In the genomic region with DNA sequence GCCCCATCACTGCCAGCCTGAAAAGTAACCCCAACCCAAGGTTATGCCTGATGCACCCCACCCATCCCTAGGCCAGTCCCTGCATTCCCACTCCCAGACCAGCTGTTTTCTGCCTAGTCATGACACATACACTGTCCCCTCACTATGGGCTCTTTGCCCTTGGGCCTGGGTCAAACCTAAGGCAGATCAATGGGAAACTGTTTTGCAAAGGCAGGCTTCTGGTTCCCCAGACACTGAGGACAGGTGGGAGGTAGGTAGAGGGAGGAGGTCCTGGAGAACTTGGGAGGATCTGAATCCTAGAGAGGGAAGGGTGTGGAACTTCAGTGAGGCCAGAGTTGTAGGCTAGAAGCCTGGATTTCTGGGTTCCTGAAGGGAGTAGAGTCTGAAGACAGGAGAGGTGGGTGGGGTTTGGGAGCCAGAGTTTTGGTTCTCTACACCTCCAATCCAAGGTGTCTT, we compare ENCODE assay signal across 9 cellular contexts. TPM values are rescaled to one million over a fixed set of nuclear protein-coding genes. Genes with fewer than 3 reads are reported as not detected.
A peak's percentile ranks its signal among the peaks of the same experiment; 100 is the strongest.
DNase-seq lines count a peak whose midpoint lies in the region; ATAC-seq, FAIRE-seq and TF ChIP-seq lines count a peak whose summit lies in the region.
"Had no signal": no experiment of that assay in that cellular context is flagged by ENCODE, and none has a peak within 500 bp of the region (broad histone marks: within the 10 kb centered on the region; RNA-seq: fewer than 3 reads in every experiment).

No MANE protein-coding gene starts in this region.

- H4K91ac ChIP-seq in H1 (replicated peaks; ENCODE audit: insufficient read length, low read length), result no peak overlapping the region

- H3K14ac ChIP-seq in H1 (ENCODE audit: insufficient read length), result no peak overlapping the region

- H3K9ac ChIP-seq in OCI-LY3 (ENCODE audit: low read length) (peak overlapping the region; percentile 99; the same call in 1 of the 2 replicates), H1 (replicated peaks in 1 of 4; ENCODE audit: extremely low read depth in 1 of 4, low read depth in 3 of 4, low read length in 3 of 4) (no peak overlapping the region; a peak in 2 of 7 replicates), neural progenitor cell (no peak overlapping the region)

- peaks cover 37% of the 10 kb centered on the region for H3K79me2 ChIP-seq in OCI-LY3 (ENCODE audit: low read length)
- peaks cover 0 to 26% of the 10 kb centered on the region in 2 experiments; a peak in 2 of 4 replicates for H3K79me2 ChIP-seq in H1 (ENCODE audit: control insufficient read depth in 1 of 2, insufficient read depth in 2 of 2, low read length in 2 of 2)
- H3K79me2 ChIP-seq in neural progenitor cell (ENCODE audit: low read depth), result peaks cover 36% of the 10 kb centered on the region

- no peak overlapping the region for H4K8ac ChIP-seq in H1 (ENCODE audit: extremely low read depth, insufficient read depth, low read length)

- H3K4me3 ChIP-seq in OCI-LY3 (ENCODE audit: low read length), result peak overlapping the region; percentile 95
- H3K4me3 ChIP-seq in H1 (ENCODE audit: extremely low read depth in 1 of 4, insufficient read depth in 2 of 4, low read depth in 3 of 4, low read length in 4 of 4), result peak overlapping the region; percentile 82 to 98 (median 92)
- peak overlapping the region; percentile 92 for H3K4me3 ChIP-seq in neural progenitor cell

- FAIRE-seq in H1 (lab: Jason Lieb, UNC), result no peak

- peak overlapping the region; percentile 5 for H3K4ac ChIP-seq in H1 (replicated peaks; ENCODE audit: insufficient read length, low read depth, low read length)

- H3F3A ChIP-seq in neural progenitor cell (ENCODE audit: low read depth), result peaks cover 75% of the 10 kb centered on the region

- CTCF ChIA-PET in H1 (lab: Charles Lee; ENCODE audit: partially characterized antibody), result interaction anchor here (1.0 to 1.9 kb wide), 4 partner anchors 11 to 96 kb away, joined by 3 to 6 read pairs (median 4); a partner anchor contains a TSS

- TF ChIP-seq EP300 in H1 (IDR thresholded peaks at IDR 0.05; ENCODE audit: borderline replicate concordance in 1 of 2, low read depth in 2 of 2, low read length in 2 of 2), result no peak

- peaks cover 8% of the 10 kb centered on the region for H4K20me1 ChIP-seq in OCI-LY3 (ENCODE audit: insufficient read depth, low read length)
- peaks cover 4 to 5% of the 10 kb centered on the region in 2 experiments for H4K20me1 ChIP-seq in H1 (replicated peaks in 1 of 2; ENCODE audit: control insufficient read depth in 1 of 2, insufficient read depth in 2 of 2, low read length in 2 of 2)
- H4K20me1 ChIP-seq in neural progenitor cell (ENCODE audit: low read depth), result peaks cover 21% of the 10 kb centered on the region

- H3K36me3 ChIP-seq in OCI-LY3 (replicated peaks; ENCODE audit: low read depth, low read length), result peaks cover 30% of the 10 kb centered on the region
- peaks cover 10 to 30% (median 21%) of the 10 kb centered on the region in 4 experiments for H3K36me3 ChIP-seq in H1 (ENCODE audit: control insufficient read depth in 2 of 4, insufficient read depth in 4 of 4, low read length in 3 of 4)
- peaks cover 5% of the 10 kb centered on the region for H3K36me3 ChIP-seq in neural progenitor cell

- TF ChIP-seq CTCF in CD14-positive monocyte (IDR thresholded peaks at IDR 0.05) (no peak), OCI-LY3 (IDR thresholded peaks at IDR 0.05; ENCODE audit: low read depth, low read length) (no peak), H1 (IDR thresholded peaks at IDR 0.05; ENCODE audit: control extremely low read depth in 1 of 3, insufficient read depth in 1 of 3, low read depth in 1 of 3, low read length in 3 of 3) (no peak), neural progenitor cell (IDR thresholded peaks at IDR 0.05) (no peak)

- no peak; a peak in 1 of 3 replicates for TF ChIP-seq POLR2A in H1 (IDR thresholded peaks at IDR 0.05; ENCODE audit: control extremely low read depth in 1 of 2, low read depth in 2 of 2, low read length in 2 of 2)

- H3K9me3 ChIP-seq in OCI-LY3 (ENCODE audit: insufficient read depth, low read length) (no peaks in the 10 kb centered on the region), H1 (ENCODE audit: insufficient read depth in 2 of 2, low read depth in 1 of 2, low read length in 1 of 2) (no peaks in the 10 kb centered on the region), neural progenitor cell (ENCODE audit: low read depth) (no peaks in the 10 kb centered on the region)

- peaks cover 40 to 47% of the 10 kb centered on the region in 2 donors for H3K36me3 Mint-ChIP-seq in CD14-positive monocyte
- H3K36me3 Mint-ChIP-seq in neural progenitor cell, result peaks cover 21% of the 10 kb centered on the region

- H2AK5ac ChIP-seq in H1 (ENCODE audit: low read depth, low read length), result 0 out of 2 replicates have a peak overlapping the region, but pooled peaks have one; percentile 3

- H2BK120ac ChIP-seq in H1 (replicated peaks; ENCODE audit: low read depth, low read length), result no peak overlapping the region

- H3K27me3 ChIP-seq in OCI-LY3 (ENCODE audit: low read depth, low read length) (no peaks in the 10 kb centered on the region), H1 (replicated peaks in 1 of 4; ENCODE audit: control insufficient read depth in 3 of 4, extremely low read depth in 1 of 4, insufficient read depth in 3 of 4, low read length in 3 of 4) (no peaks in the 10 kb centered on the region), neural progenitor cell (no peaks in the 10 kb centered on the region)

- no peak overlapping the region; the same call in 1 of the 2 replicates for H2BK20ac ChIP-seq in H1 (ENCODE audit: low read length)

- H3K79me1 ChIP-seq in H1 (ENCODE audit: low read depth, low read length), result peaks cover 8% of the 10 kb centered on the region; the same call in 1 of the 2 replicates

- H3K9me3 Mint-ChIP-seq in CD14-positive monocyte (peaks cover 0 to 2% (median 0%) of the 10 kb centered on the region in 7 donors), neural progenitor cell (no peaks in the 10 kb centered on the region)

- peak overlapping the region; percentile 3; the same call in 1 of the 2 replicates for H2BK12ac ChIP-seq in H1 (ENCODE audit: low read depth, low read length)

- H3K4me1 ChIP-seq in OCI-LY3 (ENCODE audit: low read length) (peaks cover 39% of the 10 kb centered on the region), H1 (replicated peaks in 1 of 4; ENCODE audit: control insufficient read depth in 3 of 4, insufficient read depth in 4 of 4, low read length in 3 of 4) (peaks cover 22 to 32% (median 25%) of the 10 kb centered on the region in 4 experiments), neural progenitor cell (peaks cover 32% of the 10 kb centered on the region)

- no peak overlapping the region for H3K56ac ChIP-seq in H1 (replicated peaks; ENCODE audit: insufficient read length, low read depth, low read length)

- H3K23ac ChIP-seq in H1 (ENCODE audit: insufficient read length), result no peak overlapping the region

- H2AFZ ChIP-seq in OCI-LY3 (ENCODE audit: low read depth, low read length) (no peak overlapping the region), H1 (ENCODE audit: low read length) (no peak overlapping the region), neural progenitor cell (replicated peaks) (no peak overlapping the region)

- H3K4me1 Mint-ChIP-seq in CD14-positive monocyte (peaks cover 61% of the 10 kb centered on the region), neural progenitor cell (peaks cover 61% of the 10 kb centered on the region)

- H3K4me3 Mint-ChIP-seq in CD14-positive monocyte, result peak overlapping the region; percentile 99 to 100
- peak overlapping the region; percentile 94 for H3K4me3 Mint-ChIP-seq in neural progenitor cell

- TF ChIP-seq RAD21 in H1 (IDR thresholded peaks at IDR 0.05 in 1 of 2, conservative IDR thresholded peaks at IDR 0.05 in 1 of 2; ENCODE audit: low read depth in 2 of 2, low read length in 2 of 2), result no peak

- H3K23me2 ChIP-seq in H1 (ENCODE audit: low read depth, low read length), result peaks cover 19% of the 10 kb centered on the region

- peak overlapping the region; percentile 98 for H3K4me2 ChIP-seq in OCI-LY3 (ENCODE audit: low read length)
- H3K4me2 ChIP-seq in H1 (ENCODE audit: insufficient read depth in 1 of 2, low read depth in 2 of 2, low read length in 2 of 2), result peak overlapping the region; percentile 78 to 99
- H3K4me2 ChIP-seq in neural progenitor cell, result peak overlapping the region; percentile 99

- H4K5ac ChIP-seq in H1 (ENCODE audit: insufficient read length, low read depth, low read length), result no peak overlapping the region

- no peak for ATAC-seq in GM21529 (IDR thresholded peaks at IDR 0.05; ENCODE audit: unreplicated experiment)

- DNase-seq in CD14-positive monocyte (ENCODE audit: low spot score) (no peak), H1 (ENCODE audit: low read depth in 1 of 2, low spot score in 2 of 2) (no peak), neural progenitor cell (ENCODE audit: low spot score) (no peak), NCI-H2029 (lab: John Stamatoyannopoulos, UW) (no peak), NCI-H524 treated with DMSO at 0.1 percent for 48 hours (lab: John Stamatoyannopoulos, UW) (no peak)
- no peak for DNase-seq in effector CD8-positive, alpha-beta T cell (lab: John Stamatoyannopoulos, UW)
- DNase-seq: hippocampal formation had no signal

- peak overlapping the region; percentile 53; the same call in 1 of the 2 replicates for H2BK5ac ChIP-seq in H1 (ENCODE audit: low read depth, low read length)

- intact Hi-C loops in CD14-positive monocyte (cut with micrococcal nuclease), result loop anchor here (5.0 to 10.0 kb wide), 3 partner anchors 33 to 189 kb away; a partner anchor contains a TSS

- POLR2A ChIA-PET in H1 (lab: Charles Lee; ENCODE audit: partially characterized antibody), result interaction anchor here (0.7 to 8.7 kb wide), 8 partner anchors 9 to 100 kb away, joined by 3 to 73 read pairs (median 4); a partner anchor contains a TSS

- H3K27me3 Mint-ChIP-seq in CD14-positive monocyte (ENCODE audit: low read depth in 3 of 3) (peaks cover 0 to 5% (median 0%) of the 10 kb centered on the region in 3 donors), neural progenitor cell (ENCODE audit: insufficient read depth, low read depth) (no peaks in the 10 kb centered on the region)

- peak overlapping the region; percentile 4; the same call in 1 of the 2 replicates for H2BK15ac ChIP-seq in H1 (ENCODE audit: low read length)

- H3K27ac Mint-ChIP-seq in CD14-positive monocyte, result peak overlapping the region; percentile 95 to 100 (median 99)
- peak overlapping the region; percentile 75 for H3K27ac Mint-ChIP-seq in neural progenitor cell

- no peak overlapping the region for H3K18ac ChIP-seq in H1 (ENCODE audit: extremely low read depth, low read length)

- peak overlapping the region; percentile 98 for H3K27ac ChIP-seq in OCI-LY3 (ENCODE audit: low read length)
- H3K27ac ChIP-seq in H1 (ENCODE audit: low read depth, low read length), result peak overlapping the region; percentile 6; the same call in 1 of the 2 replicates
- no peak overlapping the region for H3K27ac ChIP-seq in neural progenitor cell

RNA-seq across cellular contexts. Expression of a gene that starts 2.1 kb away (rescaled TPM):
- polyA plus RNA-seq in CD14-positive monocyte (1,000 to 10,000 TPM; 1,196 to 1,304 TPM), H1 (2011; rRNA removed) (236 and 277 TPM in 2 replicates)
- total RNA-seq in H1 (2021; fragmentation: NEBNext Ultra II Directional; extraction: Animal tissue kit (Norgen Biotek cat#: 25700)), result 250 and 259 TPM in 2 replicates
- 288 TPM for polyA plus RNA-seq in H1 (2011; cell fraction: cytosol; rRNA removed)
- polyA plus RNA-seq in H1 (2011; cell fraction: nucleus; rRNA removed), result 199 TPM
- 240 to 286 TPM (median 280 TPM) in 4 replicates for polyA plus RNA-seq in H1 (2012, experiment 1 of 2)
- 482 TPM for polyA plus RNA-seq in H1 (2012, experiment 2 of 2)
- 173 TPM for polyA plus RNA-seq in H1 (2013, experiment 1 of 2)
- polyA plus RNA-seq in H1 (2013, experiment 2 of 2), result 202 TPM
- polyA minus RNA-seq in H1 (2011; rRNA and poly(A)+ RNA removed), result 255 and 293 TPM in 2 replicates
- polyA minus RNA-seq in H1 (2011; cell fraction: cytosol; rRNA and poly(A)+ RNA removed), result 101 TPM
- 83.5 TPM for polyA minus RNA-seq in H1 (2011; cell fraction: nucleus; rRNA and poly(A)+ RNA removed)
- 234 and 307 TPM in 2 replicates for total RNA-seq in neural progenitor cell (ENCODE audit: low replicate concordance)

RNA-seq across cellular contexts. Expression of a gene that starts 5.2 kb away (rescaled TPM):
- polyA plus RNA-seq in CD14-positive monocyte (10 to 100 TPM; 29.8 to 30.6 TPM), H1 (2011; rRNA removed) (73.5 and 104 TPM in 2 replicates)
- 53.3 and 55.5 TPM in 2 replicates for total RNA-seq in H1 (2021; fragmentation: NEBNext Ultra II Directional; extraction: Animal tissue kit (Norgen Biotek cat#: 25700))
- 80.1 TPM for polyA plus RNA-seq in H1 (2011; cell fraction: cytosol; rRNA removed)
- polyA plus RNA-seq in H1 (2011; cell fraction: nucleus; rRNA removed), result 78.9 TPM
- 46.0 to 78.4 TPM (median 71.9 TPM) in 4 replicates for polyA plus RNA-seq in H1 (2012, experiment 1 of 2)
- polyA plus RNA-seq in H1 (2012, experiment 2 of 2), result 53.9 TPM
- polyA plus RNA-seq in H1 (2013, experiment 1 of 2), result 32.1 TPM
- polyA plus RNA-seq in H1 (2013, experiment 2 of 2), result 36.0 TPM
- polyA minus RNA-seq in H1 (2011; rRNA and poly(A)+ RNA removed), result 15.2 and 19.8 TPM in 2 replicates
- 28.8 TPM for polyA minus RNA-seq in H1 (2011; cell fraction: cytosol; rRNA and poly(A)+ RNA removed)
- polyA minus RNA-seq in H1 (2011; cell fraction: nucleus; rRNA and poly(A)+ RNA removed), result 13.7 TPM
- 94.3 and 202 TPM in 2 replicates for total RNA-seq in neural progenitor cell (ENCODE audit: low replicate concordance)

RNA-seq across cellular contexts. Expression of a gene that starts 5.5 kb away (rescaled TPM):
- 1 to 10 TPM in 1 of 2 donors, under 1 TPM in 1; 0.58 to 1.9 TPM for polyA plus RNA-seq in CD14-positive monocyte
- total RNA-seq in H1 (2021; fragmentation: NEBNext Ultra II Directional; extraction: Animal tissue kit (Norgen Biotek cat#: 25700)), result 21.3 and 25.3 TPM in 2 replicates
- 26.5 and 34.5 TPM in 2 replicates for polyA plus RNA-seq in H1 (2011; rRNA removed)
- polyA plus RNA-seq in H1 (2011; cell fraction: cytosol; rRNA removed), result 29.5 TPM
- 149 TPM for polyA plus RNA-seq in H1 (2011; cell fraction: nucleus; rRNA removed)
- 16.0 to 22.5 TPM (median 20.5 TPM) in 4 replicates for polyA plus RNA-seq in H1 (2012, experiment 1 of 2)
- 5.4 TPM for polyA plus RNA-seq in H1 (2012, experiment 2 of 2)
- polyA plus RNA-seq in H1 (2013, experiment 1 of 2), result 15.6 TPM
- 14.5 TPM for polyA plus RNA-seq in H1 (2013, experiment 2 of 2)
- polyA minus RNA-seq in H1 (2011; rRNA and poly(A)+ RNA removed), result 36.0 and 38.2 TPM in 2 replicates
- polyA minus RNA-seq in H1 (2011; cell fraction: cytosol; rRNA and poly(A)+ RNA removed), result 19.8 TPM
- polyA minus RNA-seq in H1 (2011; cell fraction: nucleus; rRNA and poly(A)+ RNA removed), result 72.1 TPM
- 45.5 and 50.9 TPM in 2 replicates for total RNA-seq in neural progenitor cell (ENCODE audit: low replicate concordance)

RNA-seq across cellular contexts. Expression of a gene that starts 11.1 kb away (rescaled TPM):
- polyA plus RNA-seq in CD14-positive monocyte (under 1 TPM; 0.68 to 0.75 TPM), H1 (2011; rRNA removed) (0.18 and 0.33 TPM in 2 replicates)
- total RNA-seq in H1 (2021; fragmentation: NEBNext Ultra II Directional; extraction: Animal tissue kit (Norgen Biotek cat#: 25700)), result not detected in 2 replicates
- 0.14 TPM for polyA plus RNA-seq in H1 (2011; cell fraction: cytosol; rRNA removed)
- 0.31 TPM for polyA plus RNA-seq in H1 (2011; cell fraction: nucleus; rRNA removed)
- polyA plus RNA-seq in H1 (2012, experiment 1 of 2), result 0.17 to 0.73 TPM (median 0.19 TPM) in 4 replicates
- polyA plus RNA-seq in H1 (2012, experiment 2 of 2), result 0.12 TPM
- 0.04 TPM for polyA plus RNA-seq in H1 (2013, experiment 1 of 2)
- 0.06 TPM for polyA plus RNA-seq in H1 (2013, experiment 2 of 2)
- polyA minus RNA-seq in H1 (2011; rRNA and poly(A)+ RNA removed), result 0.13 TPM in 1 of 2 replicates, not detected in the other
- not detected for polyA minus RNA-seq in H1 (2011; cell fraction: cytosol; rRNA and poly(A)+ RNA removed)
- not detected for polyA minus RNA-seq in H1 (2011; cell fraction: nucleus; rRNA and poly(A)+ RNA removed)
- not detected in 2 replicates for total RNA-seq in neural progenitor cell (ENCODE audit: low replicate concordance)

RNA-seq across cellular contexts. Expression of a gene that starts 12.7 kb away (rescaled TPM):
- not detected for polyA plus RNA-seq in CD14-positive monocyte
- 0.33 TPM in 1 of 2 replicates, not detected in the other for total RNA-seq in H1 (2021; fragmentation: NEBNext Ultra II Directional; extraction: Animal tissue kit (Norgen Biotek cat#: 25700))
- polyA plus RNA-seq in H1 (2011; rRNA removed), result 0.23 and 0.49 TPM in 2 replicates
- polyA plus RNA-seq in H1 (2011; cell fraction: cytosol; rRNA removed), result 0.23 TPM
- polyA plus RNA-seq in H1 (2011; cell fraction: nucleus; rRNA removed), result 1.0 TPM
- 0.19 to 0.37 TPM (median 0.21 TPM) in 4 replicates for polyA plus RNA-seq in H1 (2012, experiment 1 of 2)
- not detected for polyA plus RNA-seq in H1 (2012, experiment 2 of 2)
- 0.12 TPM for polyA plus RNA-seq in H1 (2013, experiment 1 of 2)
- 0.11 TPM for polyA plus RNA-seq in H1 (2013, experiment 2 of 2)
- polyA minus RNA-seq in H1 (2011; rRNA and poly(A)+ RNA removed), result not detected in 2 replicates
- polyA minus RNA-seq in H1 (2011; cell fraction: cytosol; rRNA and poly(A)+ RNA removed), result not detected
- not detected for polyA minus RNA-seq in H1 (2011; cell fraction: nucleus; rRNA and poly(A)+ RNA removed)
- total RNA-seq in neural progenitor cell (ENCODE audit: low replicate concordance), result not detected in 2 replicates
